Comparison of ENCODE assay signal across 1 cellular context in the genomic region with DNA sequence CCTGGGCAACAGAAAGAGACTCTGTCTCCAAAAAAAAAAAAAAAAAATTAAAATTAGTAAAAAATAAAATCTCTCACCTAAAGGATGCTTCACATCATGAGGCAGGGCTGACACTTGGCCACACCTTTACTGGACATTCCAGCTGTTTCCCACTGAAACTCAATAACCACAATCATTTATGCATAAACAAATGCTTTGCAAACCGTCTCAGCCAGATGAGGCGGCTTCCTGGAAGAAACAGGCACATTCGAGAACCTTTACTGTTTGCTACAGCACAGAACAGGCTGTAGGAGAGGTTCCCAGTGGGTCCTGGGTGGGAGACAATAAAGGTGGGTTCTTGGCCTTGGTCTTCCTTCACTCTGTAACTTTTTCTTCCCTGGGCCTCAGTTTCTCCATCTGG.
TF ChIP-seq lines count a peak whose summit lies in the region.

No MANE protein-coding gene starts in this region.

TF ChIP-seq in HepG2, 621 proteins besides CTCF, POLR2A, EP300 and RAD21 (continued from another document):
- TF ChIP-seq ZNF552 (CRISPR knock-in tag; IDR thresholded peaks at IDR 0.05; ENCODE audit: borderline replicate concordance): no peak
- TF ChIP-seq GMEB1 (CRISPR knock-in tag; IDR thresholded peaks at IDR 0.05; ENCODE audit: borderline replicate concordance): no peak
- TF ChIP-seq ZNF263 (CRISPR knock-in tag; IDR thresholded peaks at IDR 0.05): no peak
- TF ChIP-seq MEF2D (CRISPR knock-in tag; IDR thresholded peaks at IDR 0.05): no peak
- no peak for TF ChIP-seq ZNF678 (CRISPR knock-in tag; IDR thresholded peaks at IDR 0.05)
- no peak for TF ChIP-seq POGZ (CRISPR knock-in tag; IDR thresholded peaks at IDR 0.05)
- TF ChIP-seq JARID2 (CRISPR knock-in tag; IDR thresholded peaks at IDR 0.05; ENCODE audit: insufficient replicate concordance): no peak
- no peak for TF ChIP-seq POLR2G (IDR thresholded peaks at IDR 0.05; ENCODE audit: low read depth, low read length)
- no peak for TF ChIP-seq ZNF335 (CRISPR knock-in tag; IDR thresholded peaks at IDR 0.05)
- TF ChIP-seq, protein P1, sequence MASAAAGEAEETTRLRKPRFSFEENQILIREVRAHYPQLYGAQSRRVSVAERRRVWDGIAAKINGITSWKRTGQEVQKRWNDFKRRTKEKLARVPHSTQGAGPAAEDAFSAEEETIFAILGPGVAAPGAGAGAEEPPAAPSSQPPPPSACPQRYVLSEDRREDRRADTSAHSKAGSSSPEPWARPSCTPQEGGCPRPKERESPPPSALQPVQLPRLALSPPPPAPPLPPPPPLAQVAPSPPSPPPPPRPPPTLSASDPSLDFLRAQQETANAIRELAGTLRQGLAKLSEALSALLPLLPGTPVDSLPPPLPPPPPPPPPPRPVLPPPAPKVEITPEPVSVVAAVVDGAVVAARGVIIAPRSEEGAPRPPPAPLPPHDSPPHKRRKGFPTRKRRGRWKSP (CRISPR knock-in tag; IDR thresholded peaks at IDR 0.05): no peak
- no peak for TF ChIP-seq KMT2B (CRISPR knock-in tag; IDR thresholded peaks at IDR 0.05)
- no peak for TF ChIP-seq ZMYM3 (CRISPR knock-in tag; IDR thresholded peaks at IDR 0.05)
- TF ChIP-seq ZNF576 (CRISPR knock-in tag; IDR thresholded peaks at IDR 0.05): no peak
- no peak for TF ChIP-seq ZSCAN22 (CRISPR knock-in tag; IDR thresholded peaks at IDR 0.05)
- TF ChIP-seq MED1 (CRISPR knock-in tag; IDR thresholded peaks at IDR 0.05): no peak
- no peak for TF ChIP-seq SRY (CRISPR knock-in tag; IDR thresholded peaks at IDR 0.05)
- TF ChIP-seq SAP130 (CRISPR knock-in tag; IDR thresholded peaks at IDR 0.05; ENCODE audit: low read depth): no peak
